ENCODE assay signal across 8 cellular contexts in genomic region chr12:131896811-131897270, GRCh38. TPM values are rescaled to one million over a fixed set of nuclear protein-coding genes. Genes with fewer than 3 reads are reported as not detected.
DNase-seq lines count a peak whose midpoint lies in the region; ATAC-seq and TF ChIP-seq lines count a peak whose summit lies in the region.

No MANE protein-coding gene starts in this region.

- WGBS in psoas muscle, 3 donors: 16 to 27% (median 18%) methylated on average over 14 of the region's 14 CpGs

- peak overlapping the region; percentile 68 for H3K4me3 ChIP-seq in WI38 (ENCODE audit: low read depth, low read length)
- peak overlapping the region; percentile 78 for H3K4me3 ChIP-seq in psoas muscle

- H3K9me3 ChIP-seq in psoas muscle: no peaks in the 10 kb centered on the region

- H3K27ac ChIP-seq in psoas muscle: peak overlapping the region; percentile 98

- peak; percentile 95 for DNase-seq in GM03348 (ENCODE audit: low spot score)
- peak; percentile 94 for DNase-seq in Right ventricle myocardium superior
- peak in 1 of 2 donors; percentile 98 for DNase-seq in psoas muscle
- no peak for DNase-seq in DMS153 (lab: John Stamatoyannopoulos, UW)
- DNase-seq in stimulated activated CD4-positive, alpha-beta T cell treated with anti-CD3 and anti-CD28 coated beads, Interleukin-15, amount 100 ng/mL, for 24 hours: no peak

- TF ChIP-seq CTCF in WI38 (IDR thresholded peaks at IDR 0.05; ENCODE audit: low read depth, low read length) (no peak), psoas muscle (IDR thresholded peaks at IDR 0.05) (no peak)

- H3K4me1 ChIP-seq in psoas muscle: peaks cover 49% of the 10 kb centered on the region

- intact Hi-C loops in Right ventricle myocardium superior (cut with DNase I): no loop called here
- intact Hi-C loops in psoas muscle (cut with DNase I): loop anchor here (2.0 to 5.0 kb wide), 3 partner anchors 32 to 52 kb away; partner anchors contain the start of genes EP400 (in 2 of the 2) and PUS1 (in 1 of the 2)

- peaks cover 0 to 10% of the 10 kb centered on the region in 2 donors for H3K36me3 ChIP-seq in psoas muscle (ENCODE audit: insufficient read depth in 1 of 2, low read depth in 1 of 2)

- H3K27me3 ChIP-seq in psoas muscle (ENCODE audit: insufficient read depth in 3 of 3, low read length in 2 of 3): no peaks in the 10 kb centered on the region

- ATAC-seq in Right ventricle myocardium superior (ENCODE audit: poor library complexity) (no peak), psoas muscle (peak; percentile 79 to 85 (median 82)), HG02610 (IDR thresholded peaks at IDR 0.05; ENCODE audit: unreplicated experiment) (no peak), HG02623 (IDR thresholded peaks at IDR 0.05; ENCODE audit: unreplicated experiment) (no peak)

RNA-seq across cellular contexts. Expression of gene ULK1, which starts 2.4 kb away (rescaled TPM):
- total RNA-seq in Right ventricle myocardium superior: 49.8 TPM
- total RNA-seq in psoas muscle: 10 to 100 TPM; 58.0 to 90.4 (median 68.0) TPM
- polyA plus RNA-seq in psoas muscle: 10 to 100 TPM in 2 of 3 donors, 1 to 10 TPM in 1; 4.1 to 47.1 (median 25.7) TPM

RNA-seq across cellular contexts. Expression of gene PUS1, which starts 32.2 kb away (rescaled TPM):
- total RNA-seq in Right ventricle myocardium superior (5.8 TPM), psoas muscle (10 to 100 TPM; 11.7 to 21.4 (median 18.7) TPM)
- 10 to 100 TPM; 17.5 to 46.8 (median 20.1) TPM for polyA plus RNA-seq in psoas muscle

RNA-seq across cellular contexts. Expression of gene EP400, which starts 52.9 kb away (rescaled TPM):
- 12.3 TPM for total RNA-seq in Right ventricle myocardium superior
- total RNA-seq in psoas muscle: 10 to 100 TPM; 18.4 to 24.5 (median 22.9) TPM
- 10 to 100 TPM in 1 of 3 donors, 1 to 10 TPM in 2; 8.0 to 11.8 (median 9.4) TPM for polyA plus RNA-seq in psoas muscle

Comparison
In these comparisons a context has a peak if more than half of its experiments do, and no peak if none do; other contexts are left out.
1. DNase-seq: peak in GM03348 (single experiment) and Right ventricle myocardium superior (single experiment); none in DMS153 (single experiment) and stimulated activated CD4-positive, alpha-beta T cell treated with anti-CD3 and anti-CD28 coated beads, Interleukin-15, amount 100 ng/mL, for 24 hours (single experiment).
2. ATAC-seq: peak in psoas muscle (4 of 4); none in Right ventricle myocardium superior (single experiment), HG02610 (single experiment) and HG02623 (single experiment).